In genomic region chr12:54421175-54421872, GRCh38 we compare ENCODE assay signal across 12 cellular contexts. TPM values are rescaled to one million over a fixed set of nuclear protein-coding genes. Genes with fewer than 3 reads are reported as not detected.
DNase-seq lines count a peak whose midpoint lies in the region; ATAC-seq and TF ChIP-seq lines count a peak whose summit lies in the region.
"Had no signal": no experiment of that assay in that cellular context is flagged by ENCODE, and none has a peak within 500 bp of the region (broad histone marks: within the 10 kb centered on the region; RNA-seq: fewer than 3 reads in every experiment).

No MANE protein-coding gene starts in this region.

- no peak for DNase-seq in activated CD4-positive, alpha-beta memory T cell treated with anti-CD3 and anti-CD28 coated beads for 36 hours
- DNase-seq in activated CD4-positive, alpha-beta memory T cell treated with anti-CD3 and anti-CD28 coated beads, Interleukin-2, amount 10 ng/mL, durations not matched to agents 7 days and 5 days, result no peak
- DNase-seq in dermis blood vessel endothelial cell (peak; percentile 59), type B pancreatic cell (ENCODE audit: extremely low spot score, unreplicated experiment) (no peak), HPDE6-E6E7 (ENCODE audit: extremely low spot score) (no peak), NCI-H2227 treated with DMSO at 0.1 percent for 48 hours (lab: John Stamatoyannopoulos, UW) (no peak)
- DNase-seq in stimulated activated naive CD8-positive, alpha-beta T cell treated with anti-CD3 and anti-CD28 coated beads, Interleukin-15, Interleukin-2, amounts not matched to agents 100 U/mL and 50 U/mL, for 24 hours, result no peak
- DNase-seq: NCI-H510A treated with DMSO at 0.1 percent for 48 hours, right lobe of liver had no signal

- H3K4me1 ChIP-seq in muscle layer of duodenum (ENCODE audit: control insufficient read depth in 1 of 2, insufficient read depth in 2 of 2, low read length in 2 of 2), result peaks cover 9 to 24% of the 10 kb centered on the region in 2 donors

- intact Hi-C loops in activated CD4-positive, alpha-beta memory T cell treated with anti-CD3 and anti-CD28 coated beads for 36 hours (cut with micrococcal nuclease), result no loop called here

- peak overlapping the region; percentile 95 for H3K27ac ChIP-seq in muscle layer of duodenum (ENCODE audit: low read length)
- H3K27ac ChIP-seq: right lobe of liver had no signal

- H3K4me3 Mint-ChIP-seq in activated CD4-positive, alpha-beta memory T cell treated with anti-CD3 and anti-CD28 coated beads for 36 hours, result no peak overlapping the region
- H3K4me3 Mint-ChIP-seq in activated CD4-positive, alpha-beta memory T cell treated with anti-CD3 and anti-CD28 coated beads, Interleukin-2, amount 10 ng/mL, durations not matched to agents 7 days and 5 days, result no peak overlapping the region
- H3K4me3 Mint-ChIP-seq in type B pancreatic cell, result peak overlapping the region; percentile 12

- POLR2A ChIA-PET in activated CD4-positive, alpha-beta memory T cell treated with anti-CD3 and anti-CD28 coated beads for 36 hours (lab: Charles Lee), result no interaction called here
- POLR2A ChIA-PET in activated CD4-positive, alpha-beta memory T cell treated with anti-CD3 and anti-CD28 coated beads, Interleukin-2, amount 10 ng/mL, durations not matched to agents 7 days and 5 days (lab: Charles Lee), result interaction anchor here (1.1 to 1.9 kb wide), 3 partner anchors 10 to 77 kb away, joined by 5 to 8 read pairs (median 5); no protein-coding TSS in a partner anchor

- H3K4me3 ChIP-seq in muscle layer of duodenum (ENCODE audit: low read depth in 1 of 2, low read length in 2 of 2), result peak overlapping the region; percentile 14 to 34
- H3K4me3 ChIP-seq: HAP-1, right lobe of liver had no signal

- H3K36me3 Mint-ChIP-seq in activated CD4-positive, alpha-beta memory T cell treated with anti-CD3 and anti-CD28 coated beads for 36 hours, result peaks cover 3% of the 10 kb centered on the region
- H3K36me3 Mint-ChIP-seq in activated CD4-positive, alpha-beta memory T cell treated with anti-CD3 and anti-CD28 coated beads, Interleukin-2, amount 10 ng/mL, durations not matched to agents 7 days and 5 days (ENCODE audit: low read depth), result peaks cover 22% of the 10 kb centered on the region
- H3K36me3 Mint-ChIP-seq in type B pancreatic cell, result no peaks in the 10 kb centered on the region
- H3K36me3 Mint-ChIP-seq: brain had no signal

- H3K27ac Mint-ChIP-seq in activated CD4-positive, alpha-beta memory T cell treated with anti-CD3 and anti-CD28 coated beads for 36 hours, result peak overlapping the region; percentile 3
- H3K27ac Mint-ChIP-seq in activated CD4-positive, alpha-beta memory T cell treated with anti-CD3 and anti-CD28 coated beads, Interleukin-2, amount 10 ng/mL, durations not matched to agents 7 days and 5 days, result no peak overlapping the region
- no peak overlapping the region for H3K27ac Mint-ChIP-seq in type B pancreatic cell

- CTCF ChIA-PET in activated CD4-positive, alpha-beta memory T cell treated with anti-CD3 and anti-CD28 coated beads for 36 hours (lab: Charles Lee), result interaction anchor here (1.0 to 14.5 kb wide), 2 partner anchors 18 to 20 kb away, joined by 3 to 319 read pairs; no protein-coding TSS in a partner anchor
- CTCF ChIA-PET in activated CD4-positive, alpha-beta memory T cell treated with anti-CD3 and anti-CD28 coated beads, Interleukin-2, amount 10 ng/mL, durations not matched to agents 7 days and 5 days (lab: Charles Lee), result interaction anchor here (0.9 to 11.8 kb wide), 2 partner anchors 10 to 20 kb away, joined by 3 to 282 read pairs; no protein-coding TSS in a partner anchor

- H3K36me3 ChIP-seq in muscle layer of duodenum (ENCODE audit: control insufficient read depth in 1 of 2, insufficient read depth in 2 of 2, low read length in 2 of 2), result peaks cover 0 to 31% of the 10 kb centered on the region in 2 donors
- H3K36me3 ChIP-seq: HAP-1, right lobe of liver had no signal

- H3K9me3 Mint-ChIP-seq in activated CD4-positive, alpha-beta memory T cell treated with anti-CD3 and anti-CD28 coated beads for 36 hours, result no peaks in the 10 kb centered on the region
- H3K9me3 Mint-ChIP-seq in activated CD4-positive, alpha-beta memory T cell treated with anti-CD3 and anti-CD28 coated beads, Interleukin-2, amount 10 ng/mL, durations not matched to agents 7 days and 5 days, result no peaks in the 10 kb centered on the region
- H3K9me3 Mint-ChIP-seq in type B pancreatic cell, result no peaks in the 10 kb centered on the region
- H3K9me3 Mint-ChIP-seq: brain had no signal

- H3K27me3 ChIP-seq in muscle layer of duodenum (ENCODE audit: low read depth, low read length), result no peaks in the 10 kb centered on the region
- H3K27me3 ChIP-seq: right lobe of liver had no signal

- H3K4me1 Mint-ChIP-seq in activated CD4-positive, alpha-beta memory T cell treated with anti-CD3 and anti-CD28 coated beads for 36 hours (ENCODE audit: low read depth), result peaks cover 28% of the 10 kb centered on the region
- peaks cover 40% of the 10 kb centered on the region for H3K4me1 Mint-ChIP-seq in activated CD4-positive, alpha-beta memory T cell treated with anti-CD3 and anti-CD28 coated beads, Interleukin-2, amount 10 ng/mL, durations not matched to agents 7 days and 5 days
- H3K4me1 Mint-ChIP-seq in type B pancreatic cell (ENCODE audit: unreplicated experiment), result peaks cover 45% of the 10 kb centered on the region

- TF ChIP-seq CTCF in type B pancreatic cell (conservative IDR thresholded peaks at IDR 0.05), result no peak

- no peaks in the 10 kb centered on the region for H3K9me3 ChIP-seq in muscle layer of duodenum (ENCODE audit: control insufficient read depth in 1 of 2, low read length in 2 of 2)
- H3K9me3 ChIP-seq: HAP-1, right lobe of liver had no signal

- peaks cover 2% of the 10 kb centered on the region for H3K27me3 Mint-ChIP-seq in activated CD4-positive, alpha-beta memory T cell treated with anti-CD3 and anti-CD28 coated beads for 36 hours
- H3K27me3 Mint-ChIP-seq in activated CD4-positive, alpha-beta memory T cell treated with anti-CD3 and anti-CD28 coated beads, Interleukin-2, amount 10 ng/mL, durations not matched to agents 7 days and 5 days, result peaks cover 45% of the 10 kb centered on the region
- H3K27me3 Mint-ChIP-seq in type B pancreatic cell, result peaks cover 80% of the 10 kb centered on the region

- ATAC-seq in stimulated activated naive CD8-positive, alpha-beta T cell treated with anti-CD3 and anti-CD28 coated beads, Interleukin-15, Interleukin-2, amounts not matched to agents 100 U/mL and 50 U/mL, for 24 hours, result no peak
- ATAC-seq: right lobe of liver had no signal

RNA-seq across cellular contexts. Expression of gene ITGA5, which starts 2.3 kb away (rescaled TPM):
- 10 to 100 TPM; 33.8 to 34.9 TPM for total RNA-seq in activated CD4-positive, alpha-beta memory T cell treated with anti-CD3 and anti-CD28 coated beads for 36 hours
- total RNA-seq in activated CD4-positive, alpha-beta memory T cell treated with anti-CD3 and anti-CD28 coated beads, Interleukin-2, amount 10 ng/mL, durations not matched to agents 7 days and 5 days, result 100 to 1,000 TPM; 102 to 107 TPM
- 567 and 846 TPM in 2 replicates for total RNA-seq in dermis blood vessel endothelial cell
- total RNA-seq in type B pancreatic cell (ENCODE audit: low replicate concordance), result 2.5 and 25.9 TPM in 2 replicates

RNA-seq across cellular contexts. Expression of gene ZNF385A, which starts 36.8 kb away (rescaled TPM):
- 1 to 10 TPM; 1.3 TPM for total RNA-seq in activated CD4-positive, alpha-beta memory T cell treated with anti-CD3 and anti-CD28 coated beads for 36 hours
- total RNA-seq in activated CD4-positive, alpha-beta memory T cell treated with anti-CD3 and anti-CD28 coated beads, Interleukin-2, amount 10 ng/mL, durations not matched to agents 7 days and 5 days, result 1 to 10 TPM in 1 of 2 experiments, under 1 TPM in 1; 0.38 to 1.2 TPM
- total RNA-seq in dermis blood vessel endothelial cell, result 2.2 and 4.0 TPM in 2 replicates
- total RNA-seq in type B pancreatic cell (ENCODE audit: low replicate concordance), result 29.5 and 47.3 TPM in 2 replicates

RNA-seq across cellular contexts. Expression of gene GTSF1, which starts 52.1 kb away (rescaled TPM):
- total RNA-seq in activated CD4-positive, alpha-beta memory T cell treated with anti-CD3 and anti-CD28 coated beads for 36 hours, result 10 to 100 TPM; 11.3 to 13.0 TPM
- 10 to 100 TPM; 14.9 to 16.4 TPM for total RNA-seq in activated CD4-positive, alpha-beta memory T cell treated with anti-CD3 and anti-CD28 coated beads, Interleukin-2, amount 10 ng/mL, durations not matched to agents 7 days and 5 days
- total RNA-seq in dermis blood vessel endothelial cell (0.34 TPM in 1 of 2 replicates, not detected in the other), type B pancreatic cell (ENCODE audit: low replicate concordance) (not detected in 2 replicates)

RNA-seq across cellular contexts. Expression of gene GPR84, which starts 57.0 kb away (rescaled TPM):
- total RNA-seq in activated CD4-positive, alpha-beta memory T cell treated with anti-CD3 and anti-CD28 coated beads for 36 hours, result 1 to 10 TPM; 2.4 to 2.6 TPM
- under 1 TPM; 0.18 to 0.25 TPM for total RNA-seq in activated CD4-positive, alpha-beta memory T cell treated with anti-CD3 and anti-CD28 coated beads, Interleukin-2, amount 10 ng/mL, durations not matched to agents 7 days and 5 days
- total RNA-seq in dermis blood vessel endothelial cell, result under 0.01 and 0.05 TPM in 2 replicates
- total RNA-seq in type B pancreatic cell (ENCODE audit: low replicate concordance), result not detected in 2 replicates
